Comparison of ENCODE assay signal across 1 cellular context in genomic region chr11:94128171-94128745, GRCh38.
A peak's percentile ranks its signal among the peaks of the same experiment; 100 is the strongest.
TF ChIP-seq lines count a peak whose summit lies in the region.

No MANE protein-coding gene starts in this region.

TF ChIP-seq in HepG2, 621 proteins besides CTCF, POLR2A, EP300 and RAD21 (continued from another document and continues in another):
- TF ChIP-seq AKNA (CRISPR knock-in tag; IDR thresholded peaks at IDR 0.05; ENCODE audit: borderline replicate concordance), result no peak
- TF ChIP-seq ZNF678 (CRISPR knock-in tag; IDR thresholded peaks at IDR 0.05), result no peak
- no peak for TF ChIP-seq HNF1A (IDR thresholded peaks at IDR 0.05; ENCODE audit: low read depth)
- TF ChIP-seq HNF1A (CRISPR knock-in tag; IDR thresholded peaks at IDR 0.05; ENCODE audit: borderline replicate concordance), result 0 out of 2 replicates have a peak, but pooled peaks have one; percentile 29
- TF ChIP-seq, protein P1, sequence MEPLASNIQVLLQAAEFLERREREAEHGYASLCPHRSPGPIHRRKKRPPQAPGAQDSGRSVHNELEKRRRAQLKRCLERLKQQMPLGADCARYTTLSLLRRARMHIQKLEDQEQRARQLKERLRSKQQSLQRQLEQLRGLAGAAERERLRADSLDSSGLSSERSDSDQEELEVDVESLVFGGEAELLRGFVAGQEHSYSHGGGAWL (CRISPR knock-in tag; IDR thresholded peaks at IDR 0.05), result no peak; the same call in 1 of the 2 replicates
- no peak for TF ChIP-seq ZNF121 (CRISPR knock-in tag; IDR thresholded peaks at IDR 0.05)
- no peak for TF ChIP-seq ZBTB8A (CRISPR knock-in tag; IDR thresholded peaks at IDR 0.05; ENCODE audit: borderline replicate concordance, low read depth)
- no peak for TF ChIP-seq ATRX (CRISPR knock-in tag; IDR thresholded peaks at IDR 0.05; ENCODE audit: borderline replicate concordance)
- TF ChIP-seq STAT6 (CRISPR knock-in tag; IDR thresholded peaks at IDR 0.05; ENCODE audit: borderline replicate concordance), result no peak
- TF ChIP-seq, protein P2, sequence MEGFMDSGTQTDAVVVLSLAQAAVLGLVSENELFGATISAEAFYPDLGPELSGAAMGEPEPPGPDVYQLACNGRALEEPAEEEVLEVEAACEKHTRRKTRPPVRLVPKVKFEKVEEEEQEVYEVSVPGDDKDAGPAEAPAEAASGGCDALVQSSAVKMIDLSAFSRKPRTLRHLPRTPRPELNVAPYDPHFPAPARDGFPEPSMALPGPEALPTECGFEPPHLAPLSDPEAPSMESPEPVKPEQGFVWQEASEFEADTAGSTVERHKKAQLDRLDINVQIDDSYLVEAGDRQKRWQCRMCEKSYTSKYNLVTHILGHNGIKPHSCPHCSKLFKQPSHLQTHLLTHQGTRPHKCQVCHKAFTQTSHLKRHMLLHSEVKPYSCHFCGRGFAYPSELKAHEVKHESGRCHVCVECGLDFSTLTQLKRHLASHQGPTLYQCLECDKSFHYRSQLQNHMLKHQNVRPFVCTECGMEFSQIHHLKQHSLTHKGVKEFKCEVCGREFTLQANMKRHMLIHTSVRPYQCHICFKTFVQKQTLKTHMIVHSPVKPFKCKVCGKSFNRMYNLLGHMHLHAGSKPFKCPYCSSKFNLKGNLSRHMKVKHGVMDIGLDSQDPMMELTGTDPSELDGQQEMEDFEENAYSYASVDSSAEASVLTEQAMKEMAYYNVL (CRISPR knock-in tag; IDR thresholded peaks at IDR 0.05; ENCODE audit: borderline replicate concordance), result no peak; the same call in 1 of the 2 replicates
- TF ChIP-seq IRF1 (CRISPR knock-in tag; IDR thresholded peaks at IDR 0.05; ENCODE audit: low read depth), result no peak
- no peak for TF ChIP-seq MTA1 (CRISPR knock-in tag; IDR thresholded peaks at IDR 0.05; ENCODE audit: borderline replicate concordance)
- no peak for TF ChIP-seq HDAC1 (CRISPR knock-in tag; IDR thresholded peaks at IDR 0.05)
- no peak for TF ChIP-seq ZSCAN9 (CRISPR knock-in tag; IDR thresholded peaks at IDR 0.05; ENCODE audit: borderline replicate concordance)
- no peak for TF ChIP-seq SRSF9 (IDR thresholded peaks at IDR 0.05; ENCODE audit: borderline replicate concordance, insufficient read depth, low read depth, low read length, poor library complexity, severe bottlenecking)
- TF ChIP-seq ZNF629 (CRISPR knock-in tag; conservative IDR thresholded peaks at IDR 0.05), result 0 out of 2 replicates have a peak, but pooled peaks have one; percentile 9
- no peak for TF ChIP-seq EEA1 (CRISPR knock-in tag; IDR thresholded peaks at IDR 0.05; ENCODE audit: borderline replicate concordance)
- no peak for TF ChIP-seq ZNF598 (CRISPR knock-in tag; IDR thresholded peaks at IDR 0.05; ENCODE audit: borderline replicate concordance)
- no peak for TF ChIP-seq ZNF792 (CRISPR knock-in tag; IDR thresholded peaks at IDR 0.05)
- TF ChIP-seq ZNF281 (CRISPR knock-in tag; IDR thresholded peaks at IDR 0.05; ENCODE audit: borderline replicate concordance), result peak; percentile 21; the same call in 1 of the 2 replicates
- TF ChIP-seq CENPBD1 (CRISPR knock-in tag; IDR thresholded peaks at IDR 0.05; ENCODE audit: borderline replicate concordance, low read depth), result no peak
- no peak for TF ChIP-seq ZNF331 (CRISPR knock-in tag; IDR thresholded peaks at IDR 0.05)
- no peak for TF ChIP-seq BCL6 (CRISPR knock-in tag; IDR thresholded peaks at IDR 0.05)
- no peak for TF ChIP-seq ZNF724P (CRISPR knock-in tag; IDR thresholded peaks at IDR 0.05; ENCODE audit: borderline replicate concordance)
- TF ChIP-seq ZNF484 (CRISPR knock-in tag; IDR thresholded peaks at IDR 0.05; ENCODE audit: borderline replicate concordance, low read depth), result no peak
- peak; percentile 73; the same call in 1 of the 2 replicates for TF ChIP-seq ZNF850 (CRISPR knock-in tag; conservative IDR thresholded peaks at IDR 0.05)
- TF ChIP-seq CHD2 (IDR thresholded peaks at IDR 0.05; ENCODE audit: low read depth, low read length), result no peak
- no peak for TF ChIP-seq SRSF4 (IDR thresholded peaks at IDR 0.05; ENCODE audit: low read depth, low read length, poor library complexity, severe bottlenecking)
- TF ChIP-seq ZNF552 (CRISPR knock-in tag; IDR thresholded peaks at IDR 0.05; ENCODE audit: borderline replicate concordance), result no peak
- TF ChIP-seq MYC (CRISPR knock-in tag; IDR thresholded peaks at IDR 0.05; ENCODE audit: borderline replicate concordance), result no peak
- no peak for TF ChIP-seq CEBPG (CRISPR knock-in tag; IDR thresholded peaks at IDR 0.05)
- no peak for TF ChIP-seq ZNF567 (CRISPR knock-in tag; IDR thresholded peaks at IDR 0.05; ENCODE audit: borderline replicate concordance)
- TF ChIP-seq ZNF670 (CRISPR knock-in tag; IDR thresholded peaks at IDR 0.05; ENCODE audit: borderline replicate concordance), result peak; percentile 84; the same call in 1 of the 2 replicates
- 0 out of 2 replicates have a peak, but pooled peaks have one; percentile 11 for TF ChIP-seq ZNF563 (CRISPR knock-in tag; IDR thresholded peaks at IDR 0.05)
- no peak for TF ChIP-seq ZNF501 (CRISPR knock-in tag; IDR thresholded peaks at IDR 0.05)
- TF ChIP-seq SYNCRIP (IDR thresholded peaks at IDR 0.05; ENCODE audit: insufficient read depth, low read depth, low read length), result no peak
- 0 out of 2 replicates have a peak, but pooled peaks have one; percentile 28 for TF ChIP-seq ZNF317 (CRISPR knock-in tag; IDR thresholded peaks at IDR 0.05)
- TF ChIP-seq NFRKB (IDR thresholded peaks at IDR 0.05), result no peak
- TF ChIP-seq ARID3A (IDR thresholded peaks at IDR 0.05; ENCODE audit: low read depth, low read length), result no peak
- no peak for TF ChIP-seq MTF2 (CRISPR knock-in tag; IDR thresholded peaks at IDR 0.05; ENCODE audit: borderline replicate concordance)
- no peak for TF ChIP-seq SALL2 (CRISPR knock-in tag; IDR thresholded peaks at IDR 0.05)
- no peak for TF ChIP-seq ZNF354B (CRISPR knock-in tag; IDR thresholded peaks at IDR 0.05)
